15 cellular contexts compared by ENCODE assay signal in the genomic region with DNA sequence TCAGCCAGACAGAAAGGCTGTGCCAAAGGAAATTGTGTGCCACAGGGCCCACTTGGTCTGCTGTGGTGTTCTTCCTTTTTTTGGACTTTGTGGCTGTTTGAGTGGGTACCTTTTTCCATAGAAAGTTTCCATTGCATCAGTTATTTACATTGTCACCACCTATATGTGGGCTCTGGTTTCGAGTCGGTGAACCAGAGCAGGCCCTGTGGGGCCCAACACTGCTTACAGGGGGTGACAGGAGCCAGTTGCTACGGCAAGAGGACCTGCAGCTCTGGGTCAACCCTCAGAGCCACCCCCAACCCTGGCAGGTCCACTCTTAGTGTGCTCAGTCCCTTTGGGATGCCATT.
A peak's percentile ranks its signal among the peaks of the same experiment; 100 is the strongest.
DNase-seq lines count a peak whose midpoint lies in the region; ATAC-seq and TF ChIP-seq lines count a peak whose summit lies in the region.
"Had no signal": no experiment of that assay in that cellular context is flagged by ENCODE, and none has a peak within 500 bp of the region (broad histone marks: within the 10 kb centered on the region; RNA-seq: fewer than 3 reads in every experiment).

No MANE protein-coding gene starts in this region.

- H3K9me3 Mint-ChIP-seq in activated B cell treated with CpG ODN at 0.5 μM for 24 hours = no peaks in the 10 kb centered on the region
- H3K9me3 Mint-ChIP-seq in progenitor cell of endocrine pancreas (ENCODE audit: low read depth) = no peaks in the 10 kb centered on the region
- H3K9me3 Mint-ChIP-seq: dendritic cell treated with granulocyte-macrophage colony-stimulating factor and Interleukin-4, amounts not matched to agents 40 ng/mL and 50 ng/mL, for 4 days; mesothelial cell of epicardium had no signal

- ATAC-seq in GM18909 (IDR thresholded peaks at IDR 0.05; ENCODE audit: poor library complexity, unreplicated experiment) = peak; percentile 53
- peak; percentile 56 for ATAC-seq in activated B cell treated with CpG ODN at 0.5 μM for 24 hours (ENCODE audit: low read depth)
- ATAC-seq: esophagus mucosa, sciatic nerve had no signal

- peak; percentile 44 for DNase-seq in activated T-cell treated with anti-CD3 and anti-CD28 coated beads for 48 hours (ENCODE audit: low read depth)
- no peak for DNase-seq in activated T-cell treated with anti-CD3 and anti-CD28 coated beads for 4 hours
- no peak for DNase-seq in activated B cell treated with CpG ODN at 0.5 μM for 24 hours
- peak; percentile 71 for DNase-seq in stimulated activated CD8-positive, alpha-beta memory T cell treated with anti-CD3 and anti-CD28 coated beads, Interleukin-4, amount 100 ng/mL, for 48 hours
- no peak for DNase-seq in progenitor cell of endocrine pancreas (ENCODE audit: low spot score, unreplicated experiment)
- no peak for DNase-seq in activated gamma-delta T cell (lab: John Stamatoyannopoulos, UW)
- DNase-seq in middle frontal gyrus (ENCODE audit: extremely low spot score, low spot score) = no peak
- DNase-seq: heart right ventricle, NCI-H1436, NCI-H226 had no signal

- H3K4me1 Mint-ChIP-seq in activated B cell treated with CpG ODN at 0.5 μM for 24 hours = peaks cover 35% of the 10 kb centered on the region
- no peaks in the 10 kb centered on the region for H3K4me1 Mint-ChIP-seq in progenitor cell of endocrine pancreas (ENCODE audit: low read depth)
- H3K4me1 Mint-ChIP-seq: mesothelial cell of epicardium had no signal

- CTCF ChIA-PET in activated B cell treated with CpG ODN at 0.5 μM for 24 hours (lab: Charles Lee) = no interaction called here

- H3K4me3 Mint-ChIP-seq in activated B cell treated with CpG ODN at 0.5 μM for 24 hours (peak overlapping the region; percentile 33), progenitor cell of endocrine pancreas (ENCODE audit: low read depth) (no peak overlapping the region)
- H3K4me3 Mint-ChIP-seq: dendritic cell treated with granulocyte-macrophage colony-stimulating factor and Interleukin-4, amounts not matched to agents 40 ng/mL and 50 ng/mL, for 4 days; mesothelial cell of epicardium had no signal

- TF ChIP-seq CTCF in activated B cell treated with CpG ODN at 0.5 μM for 24 hours (IDR thresholded peaks at IDR 0.05) = no peak
- TF ChIP-seq CTCF in progenitor cell of endocrine pancreas (IDR thresholded peaks at IDR 0.05; ENCODE audit: unreplicated experiment) = no peak

- H3K27ac Mint-ChIP-seq in activated B cell treated with CpG ODN at 0.5 μM for 24 hours (no peak overlapping the region), progenitor cell of endocrine pancreas (no peak overlapping the region)
- H3K27ac Mint-ChIP-seq: dendritic cell treated with granulocyte-macrophage colony-stimulating factor and Interleukin-4, amounts not matched to agents 40 ng/mL and 50 ng/mL, for 4 days; mesothelial cell of epicardium had no signal

- H3K27me3 Mint-ChIP-seq in activated B cell treated with CpG ODN at 0.5 μM for 24 hours (no peaks in the 10 kb centered on the region), progenitor cell of endocrine pancreas (peaks cover 17% of the 10 kb centered on the region)
- H3K27me3 Mint-ChIP-seq: dendritic cell treated with granulocyte-macrophage colony-stimulating factor and Interleukin-4, amounts not matched to agents 40 ng/mL and 50 ng/mL, for 4 days had no signal

- intact Hi-C loops in activated B cell treated with CpG ODN at 0.5 μM for 24 hours (cut with micrococcal nuclease) = loop anchor here (5.0 kb wide), 1 partner anchor 64 kb away; no protein-coding TSS in a partner anchor

- POLR2A ChIA-PET in activated B cell treated with CpG ODN at 0.5 μM for 24 hours (lab: Charles Lee) = interaction anchor here (0.8 kb wide), 1 partner anchor 13 kb away, joined by 3 read pairs; no protein-coding TSS in a partner anchor

- H3K36me3 Mint-ChIP-seq in activated B cell treated with CpG ODN at 0.5 μM for 24 hours (ENCODE audit: low read depth) = no peaks in the 10 kb centered on the region
- no peaks in the 10 kb centered on the region for H3K36me3 Mint-ChIP-seq in progenitor cell of endocrine pancreas (ENCODE audit: insufficient read depth)
- H3K36me3 Mint-ChIP-seq: mesothelial cell of epicardium had no signal

Comparison
In these comparisons a context has a peak if more than half of its experiments do, and no peak if none do; other contexts are left out.
1. DNase-seq: peak in activated T-cell treated with anti-CD3 and anti-CD28 coated beads for 48 hours (single experiment) and stimulated activated CD8-positive, alpha-beta memory T cell treated with anti-CD3 and anti-CD28 coated beads, Interleukin-4, amount 100 ng/mL, for 48 hours (single experiment); none in activated T-cell treated with anti-CD3 and anti-CD28 coated beads for 4 hours (single experiment), activated B cell treated with CpG ODN at 0.5 μM for 24 hours (single experiment), progenitor cell of endocrine pancreas (single experiment), activated gamma-delta T cell (single experiment) and middle frontal gyrus (single experiment).